11 cellular contexts compared by ENCODE assay signal in genomic region chr6:23003671-23004598, GRCh38.
DNase-seq lines count a peak whose midpoint lies in the region; ATAC-seq and TF ChIP-seq lines count a peak whose summit lies in the region.
"Had no signal": no experiment of that assay in that cellular context is flagged by ENCODE, and none has a peak within 500 bp of the region (broad histone marks: within the 10 kb centered on the region; RNA-seq: fewer than 3 reads in every experiment).

No MANE protein-coding gene starts in this region.

- no peak overlapping the region for H2BK15ac ChIP-seq in IMR-90 (ENCODE audit: low read depth, low read length)

- dilution Hi-C loops in IMR-90 (cut with HindIII; ENCODE audit: low sequenced_read_pairs, unreplicated experiment): no loop called here

- CTCF ChIA-PET in IMR-90 (lab: Yijun Ruan, JAX): interaction anchor here (1.8 kb wide), 1 partner anchor 17 kb away, joined by 5 read pairs; no protein-coding TSS in a partner anchor

- H3K4me1 ChIP-seq in IMR-90 (ENCODE audit: control insufficient read depth, insufficient read depth, low read length) (0 out of 2 replicates have a peak, but pooled peaks cover 2% of the 10 kb centered on the region), uterus (no peaks in the 10 kb centered on the region)
- H3K4me1 ChIP-seq: adrenal gland, testis had no signal

- no peak overlapping the region; the same call in 1 of the 2 replicates for H2BK120ac ChIP-seq in IMR-90 (ENCODE audit: low read depth, low read length)

- H3K27me3 ChIP-seq in IMR-90 (ENCODE audit: control insufficient read depth, insufficient read depth, low read length) (no peaks in the 10 kb centered on the region), uterus (no peaks in the 10 kb centered on the region)
- H3K27me3 ChIP-seq: adrenal gland, testis had no signal

- no peak overlapping the region for H2AK5ac ChIP-seq in IMR-90 (ENCODE audit: low read depth, low read length)

- peak overlapping the region; percentile 74 for H3K4me2 ChIP-seq in IMR-90 (ENCODE audit: low read depth, low read length)

- intact Hi-C loops in IMR-90 (cut with micrococcal nuclease): no loop called here
- intact Hi-C loops in uterus (cut with DNase I; ENCODE audit: low total_unique reads): no loop called here

- peak overlapping the region in 1 of 2 experiments; percentile 16; a peak in 1 of 4 replicates for H4K8ac ChIP-seq in IMR-90 (ENCODE audit: low read depth in 2 of 2, low read length in 2 of 2)

- H3K4ac ChIP-seq in IMR-90 (ENCODE audit: low read depth, low read length): peak overlapping the region; percentile 44

- no peak for TF ChIP-seq RAD21 in IMR-90 (IDR thresholded peaks at IDR 0.05; ENCODE audit: low read length)

- no peaks in the 10 kb centered on the region for H3K9me3 ChIP-seq in IMR-90 (ENCODE audit: control insufficient read depth, insufficient read depth, low read length)
- H3K9me3 ChIP-seq in uterus: no peaks in the 10 kb centered on the region
- H3K9me3 ChIP-seq: adrenal gland, testis had no signal

- ATAC-seq in IMR-90 (ENCODE audit: low read depth): peak; percentile 69

- peak overlapping the region; percentile 76 for H2AFZ ChIP-seq in IMR-90 (replicated peaks; ENCODE audit: low read length, poor library complexity)

- peak overlapping the region; percentile 16 for H2BK5ac ChIP-seq in IMR-90 (ENCODE audit: low read depth, low read length, poor library complexity, severe bottlenecking)

- 0 out of 2 replicates have a peak overlapping the region, but pooled peaks have one; percentile 2 for H4K5ac ChIP-seq in IMR-90 (ENCODE audit: low read depth, low read length)

- H3K36me3 ChIP-seq in IMR-90 (ENCODE audit: control insufficient read depth, insufficient read depth, low read length) (no peaks in the 10 kb centered on the region), uterus (no peaks in the 10 kb centered on the region)
- H3K36me3 ChIP-seq: adrenal gland had no signal

- no peaks in the 10 kb centered on the region for H4K20me1 ChIP-seq in IMR-90 (ENCODE audit: insufficient read depth, low read length)

- H3K18ac ChIP-seq in IMR-90 (ENCODE audit: low read depth, low read length): peak overlapping the region; percentile 52; the same call in 1 of the 2 replicates

- no peaks in the 10 kb centered on the region for H3K79me1 ChIP-seq in IMR-90 (ENCODE audit: low read depth in 1 of 2, low read length in 2 of 2)

- no peak overlapping the region for H2BK20ac ChIP-seq in IMR-90 (ENCODE audit: low read depth, low read length)

- H3K9me1 ChIP-seq in IMR-90 (ENCODE audit: insufficient read depth, low read length): no peaks in the 10 kb centered on the region

- TF ChIP-seq POLR2A in IMR-90 (IDR thresholded peaks at IDR 0.05; ENCODE audit: low read depth, low read length) (no peak), uterus (IDR thresholded peaks at IDR 0.05) (no peak)

- TF ChIP-seq CTCF in IMR-90 (conservative IDR thresholded peaks at IDR 0.05; ENCODE audit: low read depth, low read length): no peak
- TF ChIP-seq CTCF in cardiac fibroblast (IDR thresholded peaks at IDR 0.05; ENCODE audit: low read depth, low read length): no peak
- no peak for TF ChIP-seq CTCF in uterus (IDR thresholded peaks at IDR 0.05)

- no peak overlapping the region for H3K56ac ChIP-seq in IMR-90 (ENCODE audit: extremely low read depth, insufficient read depth, low read length)

- in situ Hi-C loops in IMR-90 (cut with MboI; ENCODE audit: low sequenced_read_pairs): no loop called here

- POLR2A ChIA-PET in IMR-90 (lab: Charles Lee; ENCODE audit: unreplicated experiment): no interaction called here

- H4K91ac ChIP-seq in IMR-90 (ENCODE audit: insufficient read depth, low read depth, low read length): no peak overlapping the region

- no peak overlapping the region for H3K9ac ChIP-seq in IMR-90 (ENCODE audit: low read depth, low read length)

- H2AK9ac ChIP-seq in IMR-90 (replicated peaks; ENCODE audit: low read depth, low read length, poor library complexity): no peak overlapping the region

- WGBS in IMR-90 (ENCODE audit: extremely low coverage in 2 of 2, insufficient read length in 1 of 2), 2 experiments: 65% methylated on average over 6 of the region's 17 CpGs; no CpG with 5 or more reads in 1 of the 2 experiments

- H3K4me3 ChIP-seq in IMR-90 (ENCODE audit: insufficient read depth, low read depth, low read length): peak overlapping the region; percentile 17; the same call in 1 of the 2 replicates
- no peak overlapping the region for H3K4me3 ChIP-seq in cardiac fibroblast (replicated peaks in 1 of 2; ENCODE audit: low read depth in 2 of 2, low read length in 2 of 2)
- no peak overlapping the region for H3K4me3 ChIP-seq in uterus
- H3K4me3 ChIP-seq: adrenal gland, testis had no signal

- peak overlapping the region; percentile 58; the same call in 1 of the 2 replicates for H3K14ac ChIP-seq in IMR-90 (replicated peaks; ENCODE audit: low read depth, low read length)

- BruUV-seq in IMR-90 (replicated peaks; lab: Mats Ljungman, UMichigan): no TSS peak

- DNase-seq in IMR-90 (peak; percentile 86), cardiac fibroblast (ENCODE audit: low read depth in 2 of 2) (peak; percentile 64 to 82), iris pigment epithelial cell (ENCODE audit: low read depth) (peak; percentile 98), uterus (peak; percentile 32 to 47), AML-193 (lab: John Stamatoyannopoulos, UW) (no peak), 8988T (no peak)
- no peak for DNase-seq in stimulated activated CD4-positive, alpha-beta T cell treated with anti-CD3 and anti-CD28 coated beads, Interleukin-4, amount 100 ng/mL, for 24 hours
- DNase-seq: NCI-H2227 treated with DMSO at 0.1 percent for 48 hours; stimulated activated CD4-positive, alpha-beta T cell treated with anti-CD3 and anti-CD28 coated beads, Interleukin-2, amount 100 ng/mL, for 24 hours; testis had no signal

- H3K27ac ChIP-seq in IMR-90 (ENCODE audit: insufficient read depth, low read length) (peak overlapping the region; percentile 2; the same call in 1 of the 2 replicates), uterus (peak overlapping the region in 1 of 2 donors; percentile 54)
- H3K27ac ChIP-seq: adrenal gland, testis had no signal

- H3K23ac ChIP-seq in IMR-90 (ENCODE audit: low read depth, low read length): peak overlapping the region; percentile 21; the same call in 1 of the 2 replicates

TF ChIP-seq in IMR-90, 13 proteins besides CTCF, POLR2A, EP300 and RAD21:
- TF ChIP-seq SMC3 (IDR thresholded peaks at IDR 0.05; ENCODE audit: low read depth, low read length): no peak
- TF ChIP-seq CEBPB (IDR thresholded peaks at IDR 0.05; ENCODE audit: low read depth, low read length): peak; percentile 56
- peak; percentile 30; the same call in 1 of the 2 replicates for TF ChIP-seq FOS (IDR thresholded peaks at IDR 0.05; ENCODE audit: low read depth, low read length)
- no peak for TF ChIP-seq NFE2L2 (IDR thresholded peaks at IDR 0.05; ENCODE audit: low read depth, low read length)
- TF ChIP-seq MAFK (IDR thresholded peaks at IDR 0.05; ENCODE audit: low read depth, low read length): no peak
- no peak for TF ChIP-seq MXI1 (IDR thresholded peaks at IDR 0.05; ENCODE audit: borderline replicate concordance, low read depth, low read length)
- no peak for TF ChIP-seq USF2 (IDR thresholded peaks at IDR 0.05; ENCODE audit: low read depth, low read length)
- no peak for TF ChIP-seq CHD1 (IDR thresholded peaks at IDR 0.05; ENCODE audit: low read depth, low read length)
- TF ChIP-seq BHLHE40 (IDR thresholded peaks at IDR 0.05; ENCODE audit: low read depth, low read length): no peak
- no peak for TF ChIP-seq MAZ (IDR thresholded peaks at IDR 0.05; ENCODE audit: borderline replicate concordance, low read depth, low read length)
- no peak for TF ChIP-seq RFX5 (IDR thresholded peaks at IDR 0.05; ENCODE audit: low read depth, low read length)

Comparison
In these comparisons a context has a peak if more than half of its experiments do, and no peak if none do; other contexts are left out.
1. DNase-seq: peak in IMR-90 (single experiment), cardiac fibroblast (2 of 2), iris pigment epithelial cell (single experiment) and uterus (2 of 2); none in AML-193 (0 of 2), 8988T (single experiment) and stimulated activated CD4-positive, alpha-beta T cell treated with anti-CD3 and anti-CD28 coated beads, Interleukin-4, amount 100 ng/mL, for 24 hours (single experiment).